In the genomic region with DNA sequence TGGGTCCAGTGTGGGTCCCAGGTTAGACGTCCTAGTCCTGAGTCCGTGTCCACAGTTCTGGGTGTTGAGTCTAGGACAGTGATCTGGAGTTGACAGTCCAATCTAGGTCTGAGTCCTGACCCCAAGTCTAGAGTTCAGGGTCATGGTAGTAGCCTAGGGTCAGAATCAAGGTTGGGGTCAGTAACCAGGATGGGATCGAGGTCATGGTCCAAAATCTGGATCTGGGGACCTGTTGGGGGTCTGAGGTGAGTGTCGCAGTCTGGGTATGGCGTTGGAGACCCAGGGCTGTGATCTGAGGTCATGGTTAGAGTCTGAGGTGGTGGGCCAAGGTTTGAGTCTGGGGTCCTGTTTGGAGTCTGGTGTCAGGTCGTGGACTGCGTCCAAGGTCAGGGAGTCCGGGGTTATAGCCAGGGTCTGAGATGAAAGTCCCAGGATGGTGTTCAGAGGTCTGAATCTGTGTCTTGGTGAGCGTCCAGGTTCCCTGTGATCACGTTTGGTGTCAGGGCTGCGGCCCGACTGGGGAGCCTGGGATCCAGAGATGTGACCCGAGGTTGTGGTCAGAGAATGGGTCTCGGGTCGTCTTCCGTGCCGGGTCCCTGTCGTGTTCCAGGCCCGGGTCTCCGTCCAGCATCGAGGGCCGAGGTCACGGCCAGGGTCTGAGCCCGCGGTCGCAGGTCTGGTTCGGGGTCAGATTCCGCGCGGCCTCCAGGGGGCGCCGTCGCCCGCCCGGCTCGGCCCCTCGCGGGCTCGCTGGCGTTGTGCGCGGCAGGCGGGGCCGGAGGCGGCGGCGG, we compare ENCODE assay signal across 7 cellular contexts. TPM values are rescaled to one million over a fixed set of nuclear protein-coding genes. Genes with fewer than 3 reads are reported as not detected.
DNase-seq lines count a peak whose midpoint lies in the region; ATAC-seq, FAIRE-seq and TF ChIP-seq lines count a peak whose summit lies in the region.

No MANE protein-coding gene starts in this region.

- H3K27ac ChIP-seq in thymus (ENCODE audit: low read depth): peak overlapping the region; percentile 64

- 20% methylated on average over 47 of the region's 47 CpGs for WGBS in thymus

- intact Hi-C loops in activated T-helper 1 cell treated with anti-CD3 and anti-CD28 coated beads, Interleukin-12 subunit alpha, Interleukin-12 subunit beta, Interleukin-2, Interleukin-4 antibody, amounts not matched to agents 30 ng/mL and 10 ng/mL and 1 ng/mL, durations not matched to agents 14 hours and 24 hours and 36 hours (cut with micrococcal nuclease): loop anchor here (5.0 kb wide), 2 partner anchors 136 to 241 kb away; partner anchors contain the start of genes CDK2AP2, PITPNM1, PPP1CA and TBC1D10C

- H3K27ac Mint-ChIP-seq in activated T-helper 1 cell treated with anti-CD3 and anti-CD28 coated beads, Interleukin-12 subunit alpha, Interleukin-12 subunit beta, Interleukin-2, Interleukin-4 antibody, amounts not matched to agents 30 ng/mL and 10 ng/mL and 1 ng/mL, durations not matched to agents 14 hours and 24 hours and 36 hours: peak overlapping the region; percentile 90
- H3K27ac Mint-ChIP-seq in nephron progenitor cell: peak overlapping the region; percentile 39

- no peaks in the 10 kb centered on the region for H3K9me3 ChIP-seq in thymus (ENCODE audit: control insufficient read depth)

- H3K4me3 Mint-ChIP-seq in activated T-helper 1 cell treated with anti-CD3 and anti-CD28 coated beads, Interleukin-12 subunit alpha, Interleukin-12 subunit beta, Interleukin-2, Interleukin-4 antibody, amounts not matched to agents 30 ng/mL and 10 ng/mL and 1 ng/mL, durations not matched to agents 14 hours and 24 hours and 36 hours: peak overlapping the region; percentile 83
- H3K4me3 Mint-ChIP-seq in nephron progenitor cell: peak overlapping the region; percentile 84

- no peaks in the 10 kb centered on the region for H3K27me3 Mint-ChIP-seq in activated T-helper 1 cell treated with anti-CD3 and anti-CD28 coated beads, Interleukin-12 subunit alpha, Interleukin-12 subunit beta, Interleukin-2, Interleukin-4 antibody, amounts not matched to agents 30 ng/mL and 10 ng/mL and 1 ng/mL, durations not matched to agents 14 hours and 24 hours and 36 hours (ENCODE audit: insufficient read depth)
- peaks cover 11% of the 10 kb centered on the region for H3K27me3 Mint-ChIP-seq in nephron progenitor cell (ENCODE audit: low read depth, poor library complexity)

- peak; percentile 82 for FAIRE-seq in GM12891 (lab: Jason Lieb, UNC)

- TF ChIP-seq CTCF in nephron progenitor cell (IDR thresholded peaks at IDR 0.05): peak; percentile 48

- H3K4me1 Mint-ChIP-seq in activated T-helper 1 cell treated with anti-CD3 and anti-CD28 coated beads, Interleukin-12 subunit alpha, Interleukin-12 subunit beta, Interleukin-2, Interleukin-4 antibody, amounts not matched to agents 30 ng/mL and 10 ng/mL and 1 ng/mL, durations not matched to agents 14 hours and 24 hours and 36 hours (ENCODE audit: low read depth): peaks cover 73% of the 10 kb centered on the region
- H3K4me1 Mint-ChIP-seq in nephron progenitor cell: peaks cover 64% of the 10 kb centered on the region

- peaks cover 35% of the 10 kb centered on the region for H3K4me1 ChIP-seq in thymus (ENCODE audit: control insufficient read depth, insufficient read depth, low read length)

- DNase-seq in GM12891 (ENCODE audit: insufficient read length, low spot score): peak; percentile 78
- peak; percentile 82 for DNase-seq in OCI-M1 (lab: John Stamatoyannopoulos, UW)
- DNase-seq in activated T-helper 1 cell treated with anti-CD3 and anti-CD28 coated beads, Interleukin-12 subunit alpha, Interleukin-12 subunit beta, Interleukin-2, Interleukin-4 antibody, amounts not matched to agents 30 ng/mL and 10 ng/mL and 1 ng/mL, durations not matched to agents 14 hours and 24 hours and 36 hours (ENCODE audit: low spot score): peak; percentile 76
- DNase-seq in fibroblast of peridontal ligament (ENCODE audit: extremely low read depth): peak; percentile 41
- DNase-seq in nephron progenitor cell: peak; percentile 90

- H3K36me3 ChIP-seq in thymus (ENCODE audit: control insufficient read depth, insufficient read depth): peaks cover 21% of the 10 kb centered on the region

- H3K4me3 ChIP-seq in thymus (ENCODE audit: low read length): peak overlapping the region; percentile 92

- no peak for TF ChIP-seq POLR2A in GM12891 (IDR thresholded peaks at IDR 0.05; ENCODE audit: low read depth, low read length)

- H3K9me3 Mint-ChIP-seq in activated T-helper 1 cell treated with anti-CD3 and anti-CD28 coated beads, Interleukin-12 subunit alpha, Interleukin-12 subunit beta, Interleukin-2, Interleukin-4 antibody, amounts not matched to agents 30 ng/mL and 10 ng/mL and 1 ng/mL, durations not matched to agents 14 hours and 24 hours and 36 hours: no peaks in the 10 kb centered on the region
- H3K9me3 Mint-ChIP-seq in nephron progenitor cell: no peaks in the 10 kb centered on the region

- no peaks in the 10 kb centered on the region for H3K27me3 ChIP-seq in thymus (ENCODE audit: control insufficient read depth, insufficient read depth)

- ATAC-seq in HG03135 (IDR thresholded peaks at IDR 0.05; ENCODE audit: unreplicated experiment): peak; percentile 45

- H3K36me3 Mint-ChIP-seq in activated T-helper 1 cell treated with anti-CD3 and anti-CD28 coated beads, Interleukin-12 subunit alpha, Interleukin-12 subunit beta, Interleukin-2, Interleukin-4 antibody, amounts not matched to agents 30 ng/mL and 10 ng/mL and 1 ng/mL, durations not matched to agents 14 hours and 24 hours and 36 hours (ENCODE audit: low read depth): peaks cover 42% of the 10 kb centered on the region
- H3K36me3 Mint-ChIP-seq in nephron progenitor cell (ENCODE audit: low read depth): no peaks in the 10 kb centered on the region

TF ChIP-seq in GM12891, 5 proteins besides CTCF, POLR2A, EP300 and RAD21:
- no peak for TF ChIP-seq POLR2AphosphoS5 (IDR thresholded peaks at IDR 0.05; ENCODE audit: low read depth, low read length)
TF ChIP-seq in GM12891: peak in this region for 0.

RNA-seq across cellular contexts. Expression of gene GRK2, which starts 0.4 kb away (rescaled TPM):
- polyA plus RNA-seq in GM12891 (2012; ENCODE audit: low read depth, missing spikeins): 101 TPM
- total RNA-seq in activated T-helper 1 cell treated with anti-CD3 and anti-CD28 coated beads, Interleukin-12 subunit alpha, Interleukin-12 subunit beta, Interleukin-2, Interleukin-4 antibody, amounts not matched to agents 30 ng/mL and 10 ng/mL and 1 ng/mL, durations not matched to agents 14 hours and 24 hours and 36 hours: 249 and 250 TPM in 2 replicates
- polyA plus RNA-seq in thymus: 158 TPM

RNA-seq across cellular contexts. Expression of gene ANKRD13D, which starts 23.3 kb away (rescaled TPM):
- 18.9 TPM for polyA plus RNA-seq in GM12891 (2012; ENCODE audit: low read depth, missing spikeins)
- 124 and 129 TPM in 2 replicates for total RNA-seq in activated T-helper 1 cell treated with anti-CD3 and anti-CD28 coated beads, Interleukin-12 subunit alpha, Interleukin-12 subunit beta, Interleukin-2, Interleukin-4 antibody, amounts not matched to agents 30 ng/mL and 10 ng/mL and 1 ng/mL, durations not matched to agents 14 hours and 24 hours and 36 hours
- polyA plus RNA-seq in thymus: 99.1 TPM

RNA-seq across cellular contexts. Expression of gene SSH3, which starts 37.5 kb away (rescaled TPM):
- 1.3 TPM for polyA plus RNA-seq in GM12891 (2012; ENCODE audit: low read depth, missing spikeins)
- 9.2 and 9.4 TPM in 2 replicates for total RNA-seq in activated T-helper 1 cell treated with anti-CD3 and anti-CD28 coated beads, Interleukin-12 subunit alpha, Interleukin-12 subunit beta, Interleukin-2, Interleukin-4 antibody, amounts not matched to agents 30 ng/mL and 10 ng/mL and 1 ng/mL, durations not matched to agents 14 hours and 24 hours and 36 hours
- 11.8 TPM for polyA plus RNA-seq in thymus

Comparison
In these comparisons a context has a peak if more than half of its experiments do, and no peak if none do; other contexts are left out.
1. Peak in every context shown above with its lines: DNase-seq, ATAC-seq, H3K4me3 ChIP-seq and H3K27ac ChIP-seq.